2 cellular contexts compared by ENCODE assay signal in genomic region chr1:8213676-8214075, GRCh38.
TF ChIP-seq lines count a peak whose summit lies in the region.

No MANE protein-coding gene starts in this region.

TF ChIP-seq in A549, 52 proteins besides CTCF, POLR2A, EP300 and RAD21 (continued from another document):
- TF ChIP-seq HMGXB4 (CRISPR knock-in tag; IDR thresholded peaks at IDR 0.05; ENCODE audit: borderline replicate concordance) = no peak
- no peak for TF ChIP-seq FOSB (CRISPR knock-in tag; IDR thresholded peaks at IDR 0.05)
- TF ChIP-seq RNF2 (IDR thresholded peaks at IDR 0.05; ENCODE audit: borderline replicate concordance, low read depth) = no peak
- TF ChIP-seq REST (IDR thresholded peaks at IDR 0.05) = no peak
- no peak for TF ChIP-seq POLR2AphosphoS2 (conservative IDR thresholded peaks at IDR 0.05; ENCODE audit: low read length)
- TF ChIP-seq, protein P1, sequence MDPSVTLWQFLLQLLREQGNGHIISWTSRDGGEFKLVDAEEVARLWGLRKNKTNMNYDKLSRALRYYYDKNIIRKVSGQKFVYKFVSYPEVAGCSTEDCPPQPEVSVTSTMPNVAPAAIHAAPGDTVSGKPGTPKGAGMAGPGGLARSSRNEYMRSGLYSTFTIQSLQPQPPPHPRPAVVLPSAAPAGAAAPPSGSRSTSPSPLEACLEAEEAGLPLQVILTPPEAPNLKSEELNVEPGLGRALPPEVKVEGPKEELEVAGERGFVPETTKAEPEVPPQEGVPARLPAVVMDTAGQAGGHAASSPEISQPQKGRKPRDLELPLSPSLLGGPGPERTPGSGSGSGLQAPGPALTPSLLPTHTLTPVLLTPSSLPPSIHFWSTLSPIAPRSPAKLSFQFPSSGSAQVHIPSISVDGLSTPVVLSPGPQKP (IDR thresholded peaks at IDR 0.05; ENCODE audit: low read depth, low read length) = no peak
- TF ChIP-seq TFCP2L1 (CRISPR knock-in tag; IDR thresholded peaks at IDR 0.05) = no peak
- no peak for TF ChIP-seq KDM1A (IDR thresholded peaks at IDR 0.05; ENCODE audit: low read depth)

TF ChIP-seq in H1, 55 proteins besides CTCF, POLR2A, EP300 and RAD21:
- TF ChIP-seq, protein P2, sequence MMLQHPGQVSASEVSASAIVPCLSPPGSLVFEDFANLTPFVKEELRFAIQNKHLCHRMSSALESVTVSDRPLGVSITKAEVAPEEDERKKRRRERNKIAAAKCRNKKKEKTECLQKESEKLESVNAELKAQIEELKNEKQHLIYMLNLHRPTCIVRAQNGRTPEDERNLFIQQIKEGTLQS (IDR thresholded peaks at IDR 0.05; ENCODE audit: insufficient read depth, low read depth, low read length) = no peak
- no peak for TF ChIP-seq MAX (IDR thresholded peaks at IDR 0.05)
